In the genomic region with DNA sequence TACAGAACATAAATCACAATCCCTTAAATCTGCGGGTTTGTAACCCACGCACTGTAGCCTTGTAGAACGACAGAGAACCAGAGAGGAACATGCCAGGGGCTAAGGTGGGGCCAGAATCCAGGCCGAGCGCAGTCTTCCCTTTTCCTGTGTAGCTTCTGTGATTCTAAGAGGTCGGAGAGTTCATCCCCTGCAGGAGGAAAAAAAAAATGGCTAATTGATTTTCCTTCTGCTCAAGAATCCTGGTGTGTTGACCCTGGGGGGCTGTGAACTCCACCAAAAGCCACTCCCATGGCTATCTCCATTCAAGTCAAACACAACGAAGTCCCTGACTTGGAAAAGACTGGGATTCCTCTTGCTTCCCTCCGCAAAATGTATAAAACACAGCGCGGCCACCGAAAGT, we compare ENCODE assay signal across 14 cellular contexts.
"Had no signal": no experiment of that assay in that cellular context is flagged by ENCODE, and none has a peak within 500 bp of the region (broad histone marks: within the 10 kb centered on the region; RNA-seq: fewer than 3 reads in every experiment).

No MANE protein-coding gene starts in this region.

- H3K9me3 Mint-ChIP-seq: activated CD4-positive, alpha-beta T cell treated with anti-CD3 and anti-CD28 coated beads, Interleukin-2, amount 10 ng/mL, durations not matched to agents 24 days and 14 days; natural killer cell treated with Interleukin-12 subunit alpha and Interleukin-12 subunit beta and Interleukin-15 and Interleukin-18, amount 100 ng/mL, for 72 hours; stimulated activated effector memory CD8-positive, alpha-beta T cell treated with anti-CD3 and anti-CD28 coated beads, Interleukin-12 subunit alpha, Interleukin-12 subunit beta, amount 100 ng/mL, for 72 hours had no signal

- DNase-seq: activated CD4-positive, alpha-beta T cell treated with anti-CD3 and anti-CD28 coated beads, Interleukin-2, amount 10 ng/mL, durations not matched to agents 24 days and 14 days; activated CD4-positive, CD25-positive, alpha-beta regulatory T cell; activated CD8-positive, alpha-beta memory T cell treated with anti-CD3 and anti-CD28 coated beads, Interleukin-2, amount 50 U/mL, for 4 hours; activated CD8-positive, alpha-beta T cell treated with anti-CD3 and anti-CD28 coated beads, Interleukin-2, amount 10 ng/mL, durations not matched to agents 7 days and 5 days; activated gamma-delta T cell treated with Interleukin-2 at 50 U/mL for 16 hours; caudate nucleus; colonic mucosa; stimulated activated CD4-positive, alpha-beta T cell treated with anti-CD3 and anti-CD28 coated beads, Interleukin-12 subunit alpha, Interleukin-12 subunit beta, amount 100 ng/mL, for 4 hours; stimulated activated CD4-positive, alpha-beta T cell treated with anti-CD3 and anti-CD28 coated beads, Interleukin-2, amount 100 ng/mL, for 24 hours had no signal

- H3K9me3 ChIP-seq: colonic mucosa, vagina had no signal

- H3K36me3 ChIP-seq: colonic mucosa, vagina had no signal

- H3K4me3 ChIP-seq: colonic mucosa, vagina had no signal

- ATAC-seq: activated CD8-positive, alpha-beta T cell treated with anti-CD3 and anti-CD28 coated beads, Interleukin-2, amount 10 ng/mL, durations not matched to agents 7 days and 5 days; esophagus mucosa; natural killer cell treated with Interleukin-12 subunit alpha and Interleukin-12 subunit beta and Interleukin-15 and Interleukin-18, amount 100 ng/mL, for 72 hours; stimulated activated effector memory CD8-positive, alpha-beta T cell treated with anti-CD3 and anti-CD28 coated beads, Interleukin-12 subunit alpha, Interleukin-12 subunit beta, amount 100 ng/mL, for 72 hours had no signal

- H3K4me3 Mint-ChIP-seq: activated CD4-positive, alpha-beta T cell treated with anti-CD3 and anti-CD28 coated beads, Interleukin-2, amount 10 ng/mL, durations not matched to agents 24 days and 14 days; activated CD8-positive, alpha-beta T cell treated with anti-CD3 and anti-CD28 coated beads, Interleukin-2, amount 10 ng/mL, durations not matched to agents 7 days and 5 days; activated naive CD8-positive, alpha-beta T cell; natural killer cell treated with Interleukin-12 subunit alpha and Interleukin-12 subunit beta and Interleukin-15 and Interleukin-18, amount 100 ng/mL, for 72 hours; stimulated activated effector memory CD8-positive, alpha-beta T cell treated with anti-CD3 and anti-CD28 coated beads, Interleukin-12 subunit alpha, Interleukin-12 subunit beta, amount 100 ng/mL, for 72 hours had no signal

- H3K27me3 ChIP-seq: colonic mucosa, vagina had no signal

- H3K4me1 Mint-ChIP-seq: activated CD4-positive, alpha-beta T cell treated with anti-CD3 and anti-CD28 coated beads, Interleukin-2, amount 10 ng/mL, durations not matched to agents 24 days and 14 days; stimulated activated effector memory CD8-positive, alpha-beta T cell treated with anti-CD3 and anti-CD28 coated beads, Interleukin-12 subunit alpha, Interleukin-12 subunit beta, amount 100 ng/mL, for 72 hours had no signal

- H3K27me3 Mint-ChIP-seq: activated naive CD8-positive, alpha-beta T cell; natural killer cell treated with Interleukin-12 subunit alpha and Interleukin-12 subunit beta and Interleukin-15 and Interleukin-18, amount 100 ng/mL, for 72 hours had no signal

- H3K27ac Mint-ChIP-seq: activated CD4-positive, alpha-beta T cell treated with anti-CD3 and anti-CD28 coated beads, Interleukin-2, amount 10 ng/mL, durations not matched to agents 24 days and 14 days; activated CD8-positive, alpha-beta T cell treated with anti-CD3 and anti-CD28 coated beads, Interleukin-2, amount 10 ng/mL, durations not matched to agents 7 days and 5 days; activated naive CD8-positive, alpha-beta T cell; natural killer cell treated with Interleukin-12 subunit alpha and Interleukin-12 subunit beta and Interleukin-15 and Interleukin-18, amount 100 ng/mL, for 72 hours; stimulated activated effector memory CD8-positive, alpha-beta T cell treated with anti-CD3 and anti-CD28 coated beads, Interleukin-12 subunit alpha, Interleukin-12 subunit beta, amount 100 ng/mL, for 72 hours had no signal

- H3K4me1 ChIP-seq: colonic mucosa had no signal

- H3K27ac ChIP-seq: colonic mucosa, vagina had no signal

- H3K36me3 Mint-ChIP-seq: activated naive CD8-positive, alpha-beta T cell; natural killer cell treated with Interleukin-12 subunit alpha and Interleukin-12 subunit beta and Interleukin-15 and Interleukin-18, amount 100 ng/mL, for 72 hours; stimulated activated effector memory CD8-positive, alpha-beta T cell treated with anti-CD3 and anti-CD28 coated beads, Interleukin-12 subunit alpha, Interleukin-12 subunit beta, amount 100 ng/mL, for 72 hours had no signal
